In the genomic region with DNA sequence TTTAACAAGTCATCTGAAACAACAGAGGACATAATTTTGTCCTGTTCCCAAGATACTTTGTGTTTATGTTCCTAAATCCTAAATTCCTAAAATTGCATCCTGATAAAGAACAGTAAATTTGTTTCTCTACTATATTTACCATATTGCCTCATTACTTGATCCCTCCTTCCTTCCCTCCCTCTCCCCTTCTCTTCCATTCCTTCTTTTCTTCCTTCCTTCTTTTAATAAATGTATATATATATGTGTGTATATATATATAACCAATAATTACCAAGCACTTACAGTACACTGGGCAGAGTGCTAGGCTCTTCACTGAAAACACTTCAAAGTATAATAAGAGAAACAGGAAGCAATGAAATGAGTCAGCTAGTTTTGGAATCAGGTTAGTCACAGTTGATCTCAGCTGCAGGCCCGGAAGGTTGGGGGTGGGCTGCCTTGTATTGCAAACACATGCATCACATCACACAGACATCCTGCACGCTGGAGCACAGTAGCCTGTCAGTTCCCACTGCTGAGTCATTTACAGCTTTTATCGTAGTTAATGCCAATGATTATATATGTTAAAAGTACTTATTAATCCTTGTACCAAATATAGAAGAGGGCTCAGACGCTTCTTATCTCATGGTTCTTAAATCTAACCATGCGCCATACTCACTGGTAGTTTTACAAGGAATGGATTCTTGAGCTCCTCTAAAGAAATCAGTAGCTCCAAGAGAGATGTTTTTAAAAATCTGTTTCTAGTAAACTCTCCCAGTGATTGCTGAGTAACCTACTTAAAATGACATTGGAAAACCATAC, we compare ENCODE assay signal across 8 cellular contexts.
DNase-seq lines count a peak whose midpoint lies in the region; ATAC-seq and TF ChIP-seq lines count a peak whose summit lies in the region.

No MANE protein-coding gene starts in this region.

- H3K4me1 Mint-ChIP-seq in T-helper 1 cell treated with Interleukin-12 subunit alpha and Interleukin-12 subunit beta and Interleukin-4 antibody, amounts not matched to agents 30 μg/mL and 1 μg/mL, for 36 hours (ENCODE audit: low read depth), result peaks cover 13% of the 10 kb centered on the region
- H3K4me1 Mint-ChIP-seq in neural crest cell, result peaks cover 33% of the 10 kb centered on the region

- H3K4me3 Mint-ChIP-seq in T-helper 1 cell treated with Interleukin-12 subunit alpha and Interleukin-12 subunit beta and Interleukin-4 antibody, amounts not matched to agents 30 μg/mL and 1 μg/mL, for 36 hours, result peak overlapping the region; percentile 12
- H3K4me3 Mint-ChIP-seq in neural crest cell, result peak overlapping the region; percentile 43

- peak; percentile 79 for ATAC-seq in HG02763 (IDR thresholded peaks at IDR 0.05; ENCODE audit: unreplicated experiment)

- TF ChIP-seq POLR2A in GM15510 (IDR thresholded peaks at IDR 0.05; ENCODE audit: borderline replicate concordance, extremely low read depth, insufficient read length), result peak; percentile 28
- TF ChIP-seq POLR2A in sigmoid colon (IDR thresholded peaks at IDR 0.05), result no peak

- TF ChIP-seq CTCF in neural crest cell (conservative IDR thresholded peaks at IDR 0.05), result no peak
- TF ChIP-seq CTCF in sigmoid colon (IDR thresholded peaks at IDR 0.05), result no peak

- no peak overlapping the region for H3K4me3 ChIP-seq in sigmoid colon

- H3K9me3 Mint-ChIP-seq in T-helper 1 cell treated with Interleukin-12 subunit alpha and Interleukin-12 subunit beta and Interleukin-4 antibody, amounts not matched to agents 30 μg/mL and 1 μg/mL, for 36 hours, result peaks cover 7% of the 10 kb centered on the region
- no peaks in the 10 kb centered on the region for H3K9me3 Mint-ChIP-seq in neural crest cell

- peaks cover 0 to 6% (median 0%) of the 10 kb centered on the region in 4 donors for H3K4me1 ChIP-seq in sigmoid colon

- H3K36me3 Mint-ChIP-seq in T-helper 1 cell treated with Interleukin-12 subunit alpha and Interleukin-12 subunit beta and Interleukin-4 antibody, amounts not matched to agents 30 μg/mL and 1 μg/mL, for 36 hours (ENCODE audit: low read depth), result peaks cover 1% of the 10 kb centered on the region
- no peaks in the 10 kb centered on the region for H3K36me3 Mint-ChIP-seq in neural crest cell (ENCODE audit: low read depth)

- 25 to 65% methylated on average over 5 of the region's 5 CpGs for WGBS in sigmoid colon, 2 donors

- no peaks in the 10 kb centered on the region for H3K36me3 ChIP-seq in sigmoid colon

- no peaks in the 10 kb centered on the region for H3K27me3 ChIP-seq in sigmoid colon

- H3K9me3 ChIP-seq in sigmoid colon, result no peaks in the 10 kb centered on the region

- peaks cover 33% of the 10 kb centered on the region for H3K27me3 Mint-ChIP-seq in T-helper 1 cell treated with Interleukin-12 subunit alpha and Interleukin-12 subunit beta and Interleukin-4 antibody, amounts not matched to agents 30 μg/mL and 1 μg/mL, for 36 hours (ENCODE audit: low read depth)
- H3K27me3 Mint-ChIP-seq in neural crest cell (ENCODE audit: low read depth), result no peaks in the 10 kb centered on the region

- intact Hi-C loops in sigmoid colon (cut with DNase I), result no loop called here

- DNase-seq in A172 (ENCODE audit: low spot score) (peak; percentile 96), NCI-H1417 (lab: John Stamatoyannopoulos, UW) (peak; percentile 33 to 94 (median 80)), dermis blood vessel endothelial cell (peak; percentile 98), neural crest cell (ENCODE audit: low read depth, low spot score) (peak; percentile 37), sigmoid colon (no peak)

- no peak for TF ChIP-seq EP300 in sigmoid colon (IDR thresholded peaks at IDR 0.05)

- H3K27ac ChIP-seq in sigmoid colon, result no peak overlapping the region

- peak overlapping the region; percentile 43 for H3K27ac Mint-ChIP-seq in T-helper 1 cell treated with Interleukin-12 subunit alpha and Interleukin-12 subunit beta and Interleukin-4 antibody, amounts not matched to agents 30 μg/mL and 1 μg/mL, for 36 hours
- H3K27ac Mint-ChIP-seq in neural crest cell (ENCODE audit: unreplicated experiment), result no peak overlapping the region
